Comparison of ENCODE assay signal across 1 cellular context in the genomic region with DNA sequence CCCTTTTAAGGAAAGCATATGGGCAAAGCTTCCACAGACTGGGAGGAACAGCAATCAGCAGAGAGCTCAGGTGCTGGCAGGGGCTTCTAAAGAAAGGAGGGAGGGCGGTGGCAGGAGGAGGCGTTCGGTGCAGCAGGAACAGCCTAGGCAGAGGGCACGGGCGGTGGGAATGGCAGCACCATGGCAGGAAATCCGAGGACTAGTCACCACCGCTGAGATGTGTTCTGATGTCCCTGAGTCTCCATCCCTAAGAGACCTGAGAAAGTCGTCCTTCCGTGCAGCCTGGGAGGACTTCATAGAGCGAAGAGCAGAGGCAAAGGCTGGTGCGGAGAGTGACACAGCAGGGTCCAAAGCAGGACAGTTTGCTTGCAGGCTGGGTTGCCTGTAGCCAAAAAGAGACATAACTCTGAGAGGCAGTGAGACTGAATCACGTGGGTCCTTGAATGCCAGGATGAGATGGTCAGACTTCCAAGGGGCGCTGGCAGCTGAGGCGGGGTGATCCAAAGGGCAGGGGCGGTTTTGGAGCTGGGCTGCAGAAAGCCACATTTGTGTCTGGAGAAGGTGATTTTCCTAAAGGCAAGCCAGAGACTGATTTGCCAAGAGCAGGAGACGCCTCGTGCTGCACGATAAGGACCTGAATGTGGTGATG.
A peak's percentile ranks its signal among the peaks of the same experiment; 100 is the strongest.
TF ChIP-seq lines count a peak whose summit lies in the region.

No MANE protein-coding gene starts in this region.

TF ChIP-seq in HepG2, 621 proteins besides CTCF, POLR2A, EP300 and RAD21 (continued from another document):
- TF ChIP-seq, protein P1, sequence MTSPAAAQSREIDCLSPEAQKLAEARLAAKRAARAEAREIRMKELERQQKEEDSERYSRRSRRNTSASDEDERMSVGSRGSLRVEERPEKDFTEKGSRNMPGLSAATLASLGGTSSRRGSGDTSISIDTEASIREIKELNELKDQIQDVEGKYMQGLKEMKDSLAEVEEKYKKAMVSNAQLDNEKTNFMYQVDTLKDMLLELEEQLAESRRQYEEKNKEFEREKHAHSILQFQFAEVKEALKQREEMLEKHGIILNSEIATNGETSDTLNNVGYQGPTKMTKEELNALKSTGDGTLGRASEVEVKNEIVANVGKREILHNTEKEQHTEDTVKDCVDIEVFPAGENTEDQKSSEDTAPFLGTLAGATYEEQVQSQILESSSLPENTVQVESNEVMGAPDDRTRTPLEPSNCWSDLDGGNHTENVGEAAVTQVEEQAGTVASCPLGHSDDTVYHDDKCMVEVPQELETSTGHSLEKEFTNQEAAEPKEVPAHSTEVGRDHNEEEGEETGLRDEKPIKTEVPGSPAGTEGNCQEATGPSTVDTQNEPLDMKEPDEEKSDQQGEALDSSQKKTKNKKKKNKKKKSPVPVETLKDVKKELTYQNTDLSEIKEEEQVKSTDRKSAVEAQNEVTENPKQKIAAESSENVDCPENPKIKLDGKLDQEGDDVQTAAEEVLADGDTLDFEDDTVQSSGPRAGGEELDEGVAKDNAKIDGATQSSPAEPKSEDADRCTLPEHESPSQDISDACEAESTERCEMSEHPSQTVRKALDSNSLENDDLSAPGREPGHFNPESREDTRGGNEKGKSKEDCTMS (CRISPR knock-in tag; conservative IDR thresholded peaks at IDR 0.05), result no peak
- no peak for TF ChIP-seq RNF2 (conservative IDR thresholded peaks at IDR 0.05; ENCODE audit: low read depth)
- TF ChIP-seq RBM39 (IDR thresholded peaks at IDR 0.05; ENCODE audit: low read depth, low read length, poor library complexity, severe bottlenecking), result no peak
- no peak for TF ChIP-seq MIER2 (CRISPR knock-in tag; IDR thresholded peaks at IDR 0.05)
- TF ChIP-seq ZFP62 (CRISPR knock-in tag; IDR thresholded peaks at IDR 0.05), result no peak
- TF ChIP-seq TBX2 (CRISPR knock-in tag; IDR thresholded peaks at IDR 0.05; ENCODE audit: borderline replicate concordance), result 0 out of 2 replicates have a peak, but pooled peaks have one; percentile 4
- peak; percentile 57 for TF ChIP-seq AGO2 (optimal IDR thresholded peaks at IDR 0.05; ENCODE audit: low read depth, low read length)
TF ChIP-seq in HepG2: peak in this region for 40.
